ENCODE assay signal across 10 cellular contexts in genomic region chr6:312704-313485, GRCh38. TPM values are rescaled to one million over a fixed set of nuclear protein-coding genes. Genes with fewer than 3 reads are reported as not detected.
DNase-seq lines count a peak whose midpoint lies in the region; ATAC-seq, FAIRE-seq and TF ChIP-seq lines count a peak whose summit lies in the region.
"Had no signal": no experiment of that assay in that cellular context is flagged by ENCODE, and none has a peak within 500 bp of the region (broad histone marks: within the 10 kb centered on the region; RNA-seq: fewer than 3 reads in every experiment).

No MANE protein-coding gene starts in this region.

- intact Hi-C loops in left lung (cut with DNase I), result no loop called here

- CTCF ChIA-PET in activated CD4-positive, alpha-beta T cell treated with anti-CD3 and anti-CD28 coated beads, Interleukin-2, amount 10 ng/mL, durations not matched to agents 7 days and 5 days (lab: Charles Lee), result interaction anchor here (0.7 to 1.9 kb wide), 7 partner anchors 9 to 92 kb away, joined by 3 to 4 read pairs (median 3); no protein-coding TSS in a partner anchor

- H3K9me3 Mint-ChIP-seq in activated CD4-positive, alpha-beta T cell treated with anti-CD3 and anti-CD28 coated beads, Interleukin-2, amount 10 ng/mL, durations not matched to agents 7 days and 5 days, result no peaks in the 10 kb centered on the region

- H3K27ac Mint-ChIP-seq in activated CD4-positive, alpha-beta T cell treated with anti-CD3 and anti-CD28 coated beads, Interleukin-2, amount 10 ng/mL, durations not matched to agents 7 days and 5 days, result peak overlapping the region; percentile 10
- H3K27ac Mint-ChIP-seq in T-helper 17 cell, result peak overlapping the region; percentile 72

- no peaks in the 10 kb centered on the region for H3K27me3 ChIP-seq in left lung
- no peaks in the 10 kb centered on the region for H3K27me3 ChIP-seq in subcutaneous abdominal adipose tissue (ENCODE audit: control insufficient read depth in 5 of 5, insufficient read depth in 4 of 5, low read length in 5 of 5)

- TF ChIP-seq CTCF in left lung (IDR thresholded peaks at IDR 0.05), result no peak

- POLR2A ChIA-PET in activated CD4-positive, alpha-beta T cell treated with anti-CD3 and anti-CD28 coated beads, Interleukin-2, amount 10 ng/mL, durations not matched to agents 7 days and 5 days (lab: Charles Lee), result interaction anchor here (0.7 kb wide), 1 partner anchor 22 kb away, joined by 6 read pairs; no protein-coding TSS in a partner anchor

- H3K36me3 ChIP-seq in left lung, result peaks cover 0 to 2% of the 10 kb centered on the region in 2 donors
- H3K36me3 ChIP-seq in subcutaneous abdominal adipose tissue (ENCODE audit: control insufficient read depth in 5 of 5, insufficient read depth in 5 of 5, low read length in 5 of 5), result peaks cover 0 to 8% (median 0%) of the 10 kb centered on the region in 5 donors
- H3K36me3 ChIP-seq: WERI-Rb-1 had no signal

- no peak for TF ChIP-seq POLR2A in GM12892 (IDR thresholded peaks at IDR 0.05; ENCODE audit: low read depth, low read length)

- peak overlapping the region; percentile 9 to 43 for H3K27ac ChIP-seq in left lung
- H3K27ac ChIP-seq in subcutaneous abdominal adipose tissue (ENCODE audit: low read depth, low read length), result peak overlapping the region; percentile 46
- H3K27ac ChIP-seq: WERI-Rb-1 had no signal

- H3K4me3 ChIP-seq in left lung (no peak overlapping the region), subcutaneous abdominal adipose tissue (ENCODE audit: low read depth in 1 of 5, low read length in 5 of 5) (no peak overlapping the region)

- peaks cover 7 to 30% of the 10 kb centered on the region in 2 donors for H3K4me1 ChIP-seq in left lung
- peaks cover 11 to 43% (median 25%) of the 10 kb centered on the region in 5 donors for H3K4me1 ChIP-seq in subcutaneous abdominal adipose tissue (ENCODE audit: control insufficient read depth in 5 of 5, insufficient read depth in 5 of 5, low read length in 5 of 5)

- peak overlapping the region in 1 of 5 donors; percentile 9 for H3K9ac ChIP-seq in subcutaneous abdominal adipose tissue (ENCODE audit: low read length in 5 of 5)

- peaks cover 4% of the 10 kb centered on the region for H3K36me3 Mint-ChIP-seq in activated CD4-positive, alpha-beta T cell treated with anti-CD3 and anti-CD28 coated beads, Interleukin-2, amount 10 ng/mL, durations not matched to agents 7 days and 5 days (ENCODE audit: low read depth)
- H3K36me3 Mint-ChIP-seq in T-helper 17 cell (ENCODE audit: low read depth), result no peaks in the 10 kb centered on the region

- no peak for FAIRE-seq in GM12892 (lab: Jason Lieb, UNC)

- no peak for DNase-seq in activated CD4-positive, alpha-beta T cell treated with anti-CD3 and anti-CD28 coated beads, Interleukin-2, amount 10 ng/mL, durations not matched to agents 7 days and 5 days
- DNase-seq in activated CD4-positive, alpha-beta T cell treated with anti-CD3 and anti-CD28 coated beads for 1 hour, result no peak
- no peak for DNase-seq in T-helper 17 cell
- DNase-seq in left lung, result no peak
- DNase-seq in NCI-H524 treated with DMSO at 0.1 percent for 48 hours (lab: John Stamatoyannopoulos, UW), result no peak
- no peak for DNase-seq in COR-L47 (lab: John Stamatoyannopoulos, UW)
- DNase-seq in GM12892 (ENCODE audit: insufficient read length), result no peak
- DNase-seq: activated gamma-delta T cell had no signal

- H3K9me3 ChIP-seq in T-helper 17 cell (ENCODE audit: control insufficient read depth, low read length, poor library complexity, severe bottlenecking), result no peaks in the 10 kb centered on the region
- H3K9me3 ChIP-seq in left lung, result no peaks in the 10 kb centered on the region
- no peaks in the 10 kb centered on the region for H3K9me3 ChIP-seq in subcutaneous abdominal adipose tissue (ENCODE audit: control insufficient read depth in 5 of 5, low read length in 5 of 5)

- H3K27me3 Mint-ChIP-seq in activated CD4-positive, alpha-beta T cell treated with anti-CD3 and anti-CD28 coated beads, Interleukin-2, amount 10 ng/mL, durations not matched to agents 7 days and 5 days, result no peaks in the 10 kb centered on the region
- no peaks in the 10 kb centered on the region for H3K27me3 Mint-ChIP-seq in T-helper 17 cell

- ATAC-seq in T-helper 17 cell (peak; percentile 59), left lung (peak; percentile 73)

- no peak overlapping the region for H3K4me3 Mint-ChIP-seq in activated CD4-positive, alpha-beta T cell treated with anti-CD3 and anti-CD28 coated beads, Interleukin-2, amount 10 ng/mL, durations not matched to agents 7 days and 5 days
- no peak overlapping the region for H3K4me3 Mint-ChIP-seq in T-helper 17 cell

- H3K4me1 Mint-ChIP-seq in activated CD4-positive, alpha-beta T cell treated with anti-CD3 and anti-CD28 coated beads, Interleukin-2, amount 10 ng/mL, durations not matched to agents 7 days and 5 days, result peaks cover 31% of the 10 kb centered on the region
- H3K4me1 Mint-ChIP-seq in T-helper 17 cell, result peaks cover 13% of the 10 kb centered on the region

RNA-seq across cellular contexts. Expression of gene DUSP22, which starts 20.6 kb away (rescaled TPM):
- 10 to 100 TPM; 35.3 to 36.7 TPM for total RNA-seq in activated CD4-positive, alpha-beta T cell treated with anti-CD3 and anti-CD28 coated beads, Interleukin-2, amount 10 ng/mL, durations not matched to agents 7 days and 5 days
- total RNA-seq in T-helper 17 cell (10 to 100 TPM; 26.9 to 38.1 TPM), left lung (10 to 100 TPM; 47.0 to 48.8 TPM)
- 89.0 TPM for polyA plus RNA-seq in GM12892 (2012; ENCODE audit: missing spikeins)
